In the genomic region with DNA sequence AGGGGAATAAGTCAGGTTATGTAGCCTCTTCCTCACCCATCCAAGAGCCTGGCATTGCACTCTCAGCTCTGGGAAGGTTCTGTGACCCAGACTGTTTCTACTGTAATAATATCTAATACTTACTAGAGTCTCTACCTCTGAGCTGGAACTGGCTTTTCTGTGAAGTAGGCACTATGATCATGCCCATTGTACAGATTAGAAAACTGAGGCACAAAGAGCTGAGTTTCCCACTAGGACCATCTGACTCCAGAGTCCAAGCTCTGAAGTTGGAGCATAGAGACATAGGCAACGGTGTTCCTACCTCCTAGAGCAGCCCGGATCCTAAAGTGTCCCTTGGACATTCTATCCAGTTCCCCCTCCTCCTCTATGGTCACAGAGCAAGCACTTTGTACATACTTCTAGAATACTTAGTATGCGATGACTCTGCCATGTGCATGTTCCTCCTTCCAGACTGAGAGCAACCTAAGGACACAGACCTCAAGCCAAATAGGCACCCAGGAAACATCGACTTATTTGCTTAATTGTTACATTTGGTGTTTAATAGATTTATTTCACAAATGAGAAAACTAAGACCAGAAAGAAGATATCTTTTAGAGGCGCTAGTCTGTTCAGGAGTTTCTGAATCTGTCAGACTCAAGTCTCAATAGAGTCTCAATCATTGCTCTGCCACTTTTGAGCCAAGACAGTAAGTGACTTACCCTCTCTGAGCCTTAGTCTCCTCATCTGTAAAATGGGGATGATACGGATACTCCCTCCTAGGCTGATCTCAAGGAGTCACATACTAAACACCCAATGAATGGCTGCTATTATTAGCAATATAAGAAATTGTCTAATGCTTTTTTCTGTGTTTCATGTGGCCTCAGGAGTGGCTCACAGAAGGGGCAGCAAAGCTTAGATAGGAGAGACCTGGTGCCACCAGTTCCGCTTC, we compare ENCODE assay signal across 1 cellular context.
TF ChIP-seq lines count a peak whose summit lies in the region.

No MANE protein-coding gene starts in this region.

TF ChIP-seq in GM23338, 12 proteins besides CTCF, POLR2A, EP300 and RAD21 (continued from another document):
- TF ChIP-seq ZNF114 (CRISPR knock-in tag; IDR thresholded peaks at IDR 0.05) (no peak), NANOG (IDR thresholded peaks at IDR 0.05; ENCODE audit: borderline replicate concordance) (no peak), POLR2AphosphoS5 (IDR thresholded peaks at IDR 0.05; ENCODE audit: low read depth) (no peak), EZH2 (IDR thresholded peaks at IDR 0.05; ENCODE audit: low read depth, unreplicated experiment) (no peak), JUNB (IDR thresholded peaks at IDR 0.05; ENCODE audit: unreplicated experiment) (no peak), ZNF331 (CRISPR knock-in tag; IDR thresholded peaks at IDR 0.05; ENCODE audit: low read depth) (no peak), CREB1 (CRISPR knock-in tag; IDR thresholded peaks at IDR 0.05; ENCODE audit: low read depth) (no peak), EZH2phosphoT487 (IDR thresholded peaks at IDR 0.05; ENCODE audit: unreplicated experiment) (no peak)
- TF ChIP-seq, protein P1, sequence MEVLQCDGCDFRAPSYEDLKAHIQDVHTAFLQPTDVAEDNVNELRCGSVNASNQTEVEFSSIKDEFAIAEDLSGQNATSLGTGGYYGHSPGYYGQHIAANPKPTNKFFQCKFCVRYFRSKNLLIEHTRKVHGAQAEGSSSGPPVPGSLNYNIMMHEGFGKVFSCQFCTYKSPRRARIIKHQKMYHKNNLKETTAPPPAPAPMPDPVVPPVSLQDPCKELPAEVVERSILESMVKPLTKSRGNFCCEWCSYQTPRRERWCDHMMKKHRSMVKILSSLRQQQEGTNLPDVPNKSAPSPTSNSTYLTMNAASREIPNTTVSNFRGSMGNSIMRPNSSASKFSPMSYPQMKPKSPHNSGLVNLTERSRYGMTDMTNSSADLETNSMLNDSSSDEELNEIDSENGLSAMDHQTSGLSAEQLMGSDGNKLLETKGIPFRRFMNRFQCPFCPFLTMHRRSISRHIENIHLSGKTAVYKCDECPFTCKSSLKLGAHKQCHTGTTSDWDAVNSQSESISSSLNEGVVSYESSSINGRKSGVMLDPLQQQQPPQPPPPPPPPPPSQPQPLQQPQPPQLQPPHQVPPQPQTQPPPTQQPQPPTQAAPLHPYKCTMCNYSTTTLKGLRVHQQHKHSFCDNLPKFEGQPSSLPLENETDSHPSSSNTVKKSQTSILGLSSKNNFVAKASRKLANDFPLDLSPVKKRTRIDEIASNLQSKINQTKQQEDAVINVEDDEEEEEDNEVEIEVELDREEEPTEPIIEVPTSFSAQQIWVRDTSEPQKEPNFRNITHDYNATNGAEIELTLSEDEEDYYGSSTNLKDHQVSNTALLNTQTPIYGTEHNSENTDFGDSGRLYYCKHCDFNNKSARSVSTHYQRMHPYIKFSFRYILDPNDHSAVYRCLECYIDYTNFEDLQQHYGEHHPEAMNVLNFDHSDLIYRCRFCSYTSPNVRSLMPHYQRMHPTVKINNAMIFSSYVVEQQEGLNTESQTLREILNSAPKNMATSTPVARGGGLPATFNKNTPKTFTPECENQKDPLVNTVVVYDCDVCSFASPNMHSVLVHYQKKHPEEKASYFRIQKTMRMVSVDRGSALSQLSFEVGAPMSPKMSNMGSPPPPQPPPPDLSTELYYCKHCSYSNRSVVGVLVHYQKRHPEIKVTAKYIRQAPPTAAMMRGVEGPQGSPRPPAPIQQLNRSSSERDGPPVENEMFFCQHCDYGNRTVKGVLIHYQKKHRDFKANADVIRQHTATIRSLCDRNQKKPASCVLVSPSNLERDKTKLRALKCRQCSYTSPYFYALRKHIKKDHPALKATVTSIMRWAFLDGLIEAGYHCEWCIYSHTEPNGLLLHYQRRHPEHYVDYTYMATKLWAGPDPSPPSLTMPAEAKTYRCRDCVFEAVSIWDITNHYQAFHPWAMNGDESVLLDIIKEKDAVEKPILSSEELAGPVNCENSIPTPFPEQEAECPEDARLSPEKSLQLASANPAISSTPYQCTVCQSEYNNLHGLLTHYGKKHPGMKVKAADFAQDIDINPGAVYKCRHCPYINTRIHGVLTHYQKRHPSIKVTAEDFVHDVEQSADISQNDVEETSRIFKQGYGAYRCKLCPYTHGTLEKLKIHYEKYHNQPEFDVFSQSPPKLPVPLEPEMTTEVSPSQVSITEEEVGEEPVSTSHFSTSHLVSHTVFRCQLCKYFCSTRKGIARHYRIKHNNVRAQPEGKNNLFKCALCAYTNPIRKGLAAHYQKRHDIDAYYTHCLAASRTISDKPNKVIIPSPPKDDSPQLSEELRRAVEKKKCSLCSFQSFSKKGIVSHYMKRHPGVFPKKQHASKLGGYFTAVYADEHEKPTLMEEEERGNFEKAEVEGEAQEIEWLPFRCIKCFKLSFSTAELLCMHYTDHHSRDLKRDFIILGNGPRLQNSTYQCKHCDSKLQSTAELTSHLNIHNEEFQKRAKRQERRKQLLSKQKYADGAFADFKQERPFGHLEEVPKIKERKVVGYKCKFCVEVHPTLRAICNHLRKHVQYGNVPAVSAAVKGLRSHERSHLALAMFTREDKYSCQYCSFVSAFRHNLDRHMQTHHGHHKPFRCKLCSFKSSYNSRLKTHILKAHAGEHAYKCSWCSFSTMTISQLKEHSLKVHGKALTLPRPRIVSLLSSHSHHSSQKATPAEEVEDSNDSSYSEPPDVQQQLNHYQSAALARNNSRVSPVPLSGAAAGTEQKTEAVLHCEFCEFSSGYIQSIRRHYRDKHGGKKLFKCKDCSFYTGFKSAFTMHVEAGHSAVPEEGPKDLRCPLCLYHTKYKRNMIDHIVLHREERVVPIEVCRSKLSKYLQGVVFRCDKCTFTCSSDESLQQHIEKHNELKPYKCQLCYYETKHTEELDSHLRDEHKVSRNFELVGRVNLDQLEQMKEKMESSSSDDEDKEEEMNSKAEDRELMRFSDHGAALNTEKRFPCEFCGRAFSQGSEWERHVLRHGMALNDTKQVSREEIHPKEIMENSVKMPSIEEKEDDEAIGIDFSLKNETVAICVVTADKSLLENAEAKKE (CRISPR knock-in tag; IDR thresholded peaks at IDR 0.05): no peak
- TF ChIP-seq, protein P2, sequence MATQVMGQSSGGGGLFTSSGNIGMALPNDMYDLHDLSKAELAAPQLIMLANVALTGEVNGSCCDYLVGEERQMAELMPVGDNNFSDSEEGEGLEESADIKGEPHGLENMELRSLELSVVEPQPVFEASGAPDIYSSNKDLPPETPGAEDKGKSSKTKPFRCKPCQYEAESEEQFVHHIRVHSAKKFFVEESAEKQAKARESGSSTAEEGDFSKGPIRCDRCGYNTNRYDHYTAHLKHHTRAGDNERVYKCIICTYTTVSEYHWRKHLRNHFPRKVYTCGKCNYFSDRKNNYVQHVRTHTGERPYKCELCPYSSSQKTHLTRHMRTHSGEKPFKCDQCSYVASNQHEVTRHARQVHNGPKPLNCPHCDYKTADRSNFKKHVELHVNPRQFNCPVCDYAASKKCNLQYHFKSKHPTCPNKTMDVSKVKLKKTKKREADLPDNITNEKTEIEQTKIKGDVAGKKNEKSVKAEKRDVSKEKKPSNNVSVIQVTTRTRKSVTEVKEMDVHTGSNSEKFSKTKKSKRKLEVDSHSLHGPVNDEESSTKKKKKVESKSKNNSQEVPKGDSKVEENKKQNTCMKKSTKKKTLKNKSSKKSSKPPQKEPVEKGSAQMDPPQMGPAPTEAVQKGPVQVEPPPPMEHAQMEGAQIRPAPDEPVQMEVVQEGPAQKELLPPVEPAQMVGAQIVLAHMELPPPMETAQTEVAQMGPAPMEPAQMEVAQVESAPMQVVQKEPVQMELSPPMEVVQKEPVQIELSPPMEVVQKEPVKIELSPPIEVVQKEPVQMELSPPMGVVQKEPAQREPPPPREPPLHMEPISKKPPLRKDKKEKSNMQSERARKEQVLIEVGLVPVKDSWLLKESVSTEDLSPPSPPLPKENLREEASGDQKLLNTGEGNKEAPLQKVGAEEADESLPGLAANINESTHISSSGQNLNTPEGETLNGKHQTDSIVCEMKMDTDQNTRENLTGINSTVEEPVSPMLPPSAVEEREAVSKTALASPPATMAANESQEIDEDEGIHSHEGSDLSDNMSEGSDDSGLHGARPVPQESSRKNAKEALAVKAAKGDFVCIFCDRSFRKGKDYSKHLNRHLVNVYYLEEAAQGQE (IDR thresholded peaks at IDR 0.05; ENCODE audit: unreplicated experiment): no peak
- TF ChIP-seq, protein P3, sequence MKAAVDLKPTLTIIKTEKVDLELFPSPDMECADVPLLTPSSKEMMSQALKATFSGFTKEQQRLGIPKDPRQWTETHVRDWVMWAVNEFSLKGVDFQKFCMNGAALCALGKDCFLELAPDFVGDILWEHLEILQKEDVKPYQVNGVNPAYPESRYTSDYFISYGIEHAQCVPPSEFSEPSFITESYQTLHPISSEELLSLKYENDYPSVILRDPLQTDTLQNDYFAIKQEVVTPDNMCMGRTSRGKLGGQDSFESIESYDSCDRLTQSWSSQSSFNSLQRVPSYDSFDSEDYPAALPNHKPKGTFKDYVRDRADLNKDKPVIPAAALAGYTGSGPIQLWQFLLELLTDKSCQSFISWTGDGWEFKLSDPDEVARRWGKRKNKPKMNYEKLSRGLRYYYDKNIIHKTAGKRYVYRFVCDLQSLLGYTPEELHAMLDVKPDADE (IDR thresholded peaks at IDR 0.05): no peak
